1 cellular context compared by ENCODE assay signal in the genomic region with DNA sequence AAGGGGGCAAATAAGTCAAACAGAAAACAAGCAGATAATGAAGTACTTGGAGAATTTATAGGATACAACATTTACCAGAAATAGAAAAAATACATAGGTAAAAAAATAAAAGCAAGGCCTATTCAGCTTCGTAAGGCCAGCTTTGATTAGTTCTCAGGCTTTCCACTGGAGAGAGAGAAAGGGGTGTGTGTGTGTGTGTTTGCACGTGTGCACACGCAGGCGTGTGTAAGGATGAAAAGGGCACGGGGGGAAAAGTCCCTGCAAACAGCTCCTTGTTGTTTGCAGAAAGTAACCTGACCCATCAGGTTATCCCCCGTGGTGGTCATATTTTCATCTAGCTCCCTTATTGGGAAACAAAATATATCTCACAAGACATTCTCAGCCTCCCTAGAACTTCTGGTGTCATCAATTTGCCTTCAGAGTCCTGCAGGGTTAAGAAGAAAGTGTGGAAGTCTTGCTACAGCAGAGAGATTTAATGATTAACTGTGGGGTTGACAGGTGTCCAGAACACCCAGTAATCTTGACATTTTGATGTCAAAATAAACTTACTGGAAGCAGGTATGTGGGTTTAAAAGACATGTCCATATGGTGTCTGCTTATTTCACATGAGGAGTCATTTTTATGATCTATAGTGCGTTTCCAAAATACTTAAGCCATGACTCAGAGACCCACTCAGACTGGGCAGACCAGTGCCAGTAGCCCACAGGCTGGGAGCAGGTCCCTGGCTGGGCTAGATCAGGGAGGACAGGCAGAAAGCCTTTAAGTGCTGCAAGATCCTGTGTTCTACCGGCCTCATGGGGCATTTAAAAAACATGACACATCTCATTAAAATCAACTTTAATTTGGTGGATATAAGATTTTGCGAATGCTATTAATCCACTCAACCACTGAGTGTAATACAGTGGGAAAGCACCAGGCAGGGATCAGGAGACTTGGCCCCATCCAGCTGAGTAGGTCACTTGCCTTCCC.
A peak's percentile ranks its signal among the peaks of the same experiment; 100 is the strongest.
TF ChIP-seq lines count a peak whose summit lies in the region.

No MANE protein-coding gene starts in this region.

TF ChIP-seq in A549, 52 proteins besides CTCF, POLR2A, EP300 and RAD21 (continued from another document):
- TF ChIP-seq, protein P1, sequence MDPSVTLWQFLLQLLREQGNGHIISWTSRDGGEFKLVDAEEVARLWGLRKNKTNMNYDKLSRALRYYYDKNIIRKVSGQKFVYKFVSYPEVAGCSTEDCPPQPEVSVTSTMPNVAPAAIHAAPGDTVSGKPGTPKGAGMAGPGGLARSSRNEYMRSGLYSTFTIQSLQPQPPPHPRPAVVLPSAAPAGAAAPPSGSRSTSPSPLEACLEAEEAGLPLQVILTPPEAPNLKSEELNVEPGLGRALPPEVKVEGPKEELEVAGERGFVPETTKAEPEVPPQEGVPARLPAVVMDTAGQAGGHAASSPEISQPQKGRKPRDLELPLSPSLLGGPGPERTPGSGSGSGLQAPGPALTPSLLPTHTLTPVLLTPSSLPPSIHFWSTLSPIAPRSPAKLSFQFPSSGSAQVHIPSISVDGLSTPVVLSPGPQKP (IDR thresholded peaks at IDR 0.05; ENCODE audit: low read depth, low read length) = no peak
- TF ChIP-seq GATA3 (IDR thresholded peaks at IDR 0.05; ENCODE audit: borderline replicate concordance) (peak; percentile 61; the same call in 1 of the 2 replicates), BHLHE40 (IDR thresholded peaks at IDR 0.05; ENCODE audit: low read depth, low read length) (no peak), CBX2 (IDR thresholded peaks at IDR 0.05; ENCODE audit: borderline replicate concordance, low read depth) (no peak), ZNF302 (CRISPR knock-in tag; IDR thresholded peaks at IDR 0.05) (no peak), JUN (IDR thresholded peaks at IDR 0.05) (peak; percentile 35 to 56; a peak in 1 of 5 replicates), MYC (IDR thresholded peaks at IDR 0.05; ENCODE audit: borderline replicate concordance, low read length) (no peak), EHMT2 (IDR thresholded peaks at IDR 0.05; ENCODE audit: low read depth) (no peak), ZC3H11A (IDR thresholded peaks at IDR 0.05) (no peak), KDM1A (IDR thresholded peaks at IDR 0.05; ENCODE audit: low read depth) (no peak), HOXA7 (CRISPR knock-in tag; IDR thresholded peaks at IDR 0.05) (no peak), MAZ (IDR thresholded peaks at IDR 0.05; ENCODE audit: borderline replicate concordance, low read depth, low read length) (no peak)
- TF ChIP-seq, protein P2, sequence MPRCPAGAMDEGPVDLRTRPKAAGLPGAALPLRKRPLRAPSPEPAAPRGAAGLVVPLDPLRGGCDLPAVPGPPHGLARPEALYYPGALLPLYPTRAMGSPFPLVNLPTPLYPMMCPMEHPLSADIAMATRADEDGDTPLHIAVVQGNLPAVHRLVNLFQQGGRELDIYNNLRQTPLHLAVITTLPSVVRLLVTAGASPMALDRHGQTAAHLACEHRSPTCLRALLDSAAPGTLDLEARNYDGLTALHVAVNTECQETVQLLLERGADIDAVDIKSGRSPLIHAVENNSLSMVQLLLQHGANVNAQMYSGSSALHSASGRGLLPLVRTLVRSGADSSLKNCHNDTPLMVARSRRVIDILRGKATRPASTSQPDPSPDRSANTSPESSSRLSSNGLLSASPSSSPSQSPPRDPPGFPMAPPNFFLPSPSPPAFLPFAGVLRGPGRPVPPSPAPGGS (IDR thresholded peaks at IDR 0.05) = peak; percentile 58; the same call in 1 of the 3 replicates
- TF ChIP-seq, protein P3, sequence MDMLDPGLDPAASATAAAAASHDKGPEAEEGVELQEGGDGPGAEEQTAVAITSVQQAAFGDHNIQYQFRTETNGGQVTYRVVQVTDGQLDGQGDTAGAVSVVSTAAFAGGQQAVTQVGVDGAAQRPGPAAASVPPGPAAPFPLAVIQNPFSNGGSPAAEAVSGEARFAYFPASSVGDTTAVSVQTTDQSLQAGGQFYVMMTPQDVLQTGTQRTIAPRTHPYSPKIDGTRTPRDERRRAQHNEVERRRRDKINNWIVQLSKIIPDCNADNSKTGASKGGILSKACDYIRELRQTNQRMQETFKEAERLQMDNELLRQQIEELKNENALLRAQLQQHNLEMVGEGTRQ (IDR thresholded peaks at IDR 0.05) = no peak
- TF ChIP-seq, protein P4, sequence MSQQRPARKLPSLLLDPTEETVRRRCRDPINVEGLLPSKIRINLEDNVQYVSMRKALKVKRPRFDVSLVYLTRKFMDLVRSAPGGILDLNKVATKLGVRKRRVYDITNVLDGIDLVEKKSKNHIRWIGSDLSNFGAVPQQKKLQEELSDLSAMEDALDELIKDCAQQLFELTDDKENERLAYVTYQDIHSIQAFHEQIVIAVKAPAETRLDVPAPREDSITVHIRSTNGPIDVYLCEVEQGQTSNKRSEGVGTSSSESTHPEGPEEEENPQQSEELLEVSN (IDR thresholded peaks at IDR 0.05; ENCODE audit: borderline replicate concordance, low read depth) = no peak
- TF ChIP-seq, protein P5, sequence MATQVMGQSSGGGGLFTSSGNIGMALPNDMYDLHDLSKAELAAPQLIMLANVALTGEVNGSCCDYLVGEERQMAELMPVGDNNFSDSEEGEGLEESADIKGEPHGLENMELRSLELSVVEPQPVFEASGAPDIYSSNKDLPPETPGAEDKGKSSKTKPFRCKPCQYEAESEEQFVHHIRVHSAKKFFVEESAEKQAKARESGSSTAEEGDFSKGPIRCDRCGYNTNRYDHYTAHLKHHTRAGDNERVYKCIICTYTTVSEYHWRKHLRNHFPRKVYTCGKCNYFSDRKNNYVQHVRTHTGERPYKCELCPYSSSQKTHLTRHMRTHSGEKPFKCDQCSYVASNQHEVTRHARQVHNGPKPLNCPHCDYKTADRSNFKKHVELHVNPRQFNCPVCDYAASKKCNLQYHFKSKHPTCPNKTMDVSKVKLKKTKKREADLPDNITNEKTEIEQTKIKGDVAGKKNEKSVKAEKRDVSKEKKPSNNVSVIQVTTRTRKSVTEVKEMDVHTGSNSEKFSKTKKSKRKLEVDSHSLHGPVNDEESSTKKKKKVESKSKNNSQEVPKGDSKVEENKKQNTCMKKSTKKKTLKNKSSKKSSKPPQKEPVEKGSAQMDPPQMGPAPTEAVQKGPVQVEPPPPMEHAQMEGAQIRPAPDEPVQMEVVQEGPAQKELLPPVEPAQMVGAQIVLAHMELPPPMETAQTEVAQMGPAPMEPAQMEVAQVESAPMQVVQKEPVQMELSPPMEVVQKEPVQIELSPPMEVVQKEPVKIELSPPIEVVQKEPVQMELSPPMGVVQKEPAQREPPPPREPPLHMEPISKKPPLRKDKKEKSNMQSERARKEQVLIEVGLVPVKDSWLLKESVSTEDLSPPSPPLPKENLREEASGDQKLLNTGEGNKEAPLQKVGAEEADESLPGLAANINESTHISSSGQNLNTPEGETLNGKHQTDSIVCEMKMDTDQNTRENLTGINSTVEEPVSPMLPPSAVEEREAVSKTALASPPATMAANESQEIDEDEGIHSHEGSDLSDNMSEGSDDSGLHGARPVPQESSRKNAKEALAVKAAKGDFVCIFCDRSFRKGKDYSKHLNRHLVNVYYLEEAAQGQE (IDR thresholded peaks at IDR 0.05) = no peak
- TF ChIP-seq, protein P6, sequence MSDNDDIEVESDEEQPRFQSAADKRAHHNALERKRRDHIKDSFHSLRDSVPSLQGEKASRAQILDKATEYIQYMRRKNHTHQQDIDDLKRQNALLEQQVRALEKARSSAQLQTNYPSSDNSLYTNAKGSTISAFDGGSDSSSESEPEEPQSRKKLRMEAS (IDR thresholded peaks at IDR 0.05) = no peak
